11 cellular contexts compared by ENCODE assay signal in the genomic region with DNA sequence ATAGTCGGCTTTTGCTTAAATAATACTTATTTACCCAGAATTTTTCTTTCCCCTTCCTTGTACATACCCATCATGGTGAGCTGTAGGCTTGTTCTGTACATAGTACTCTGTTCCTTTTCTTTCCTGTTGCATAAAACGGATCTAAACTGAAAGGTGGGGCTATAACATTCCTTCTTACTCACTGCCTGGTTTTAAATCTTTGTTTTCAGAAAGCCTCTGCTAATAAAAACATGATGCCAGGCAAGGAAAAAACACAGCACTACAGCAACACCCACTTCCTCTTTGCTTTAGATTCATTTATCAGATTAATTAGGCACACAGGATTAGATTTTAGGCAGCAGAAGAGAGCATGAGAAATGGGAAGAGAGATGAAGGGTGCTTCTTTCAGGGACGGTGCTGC. TPM values are rescaled to one million over a fixed set of nuclear protein-coding genes. Genes with fewer than 3 reads are reported as not detected.
DNase-seq lines count a peak whose midpoint lies in the region; ATAC-seq and TF ChIP-seq lines count a peak whose summit lies in the region.
"Had no signal": no experiment of that assay in that cellular context is flagged by ENCODE, and none has a peak within 500 bp of the region (broad histone marks: within the 10 kb centered on the region; RNA-seq: fewer than 3 reads in every experiment).

No MANE protein-coding gene starts in this region.

- H3K4me1 ChIP-seq in stomach = peaks cover 13 to 46% (median 25%) of the 10 kb centered on the region in 4 donors

- H3K9me3 Mint-ChIP-seq in HFFc6 (no peaks in the 10 kb centered on the region), WTC11 (no peaks in the 10 kb centered on the region)
- H3K9me3 Mint-ChIP-seq in stimulated activated naive CD8-positive, alpha-beta T cell treated with anti-CD3 and anti-CD28 coated beads, Interleukin-15, amount 100 ng/mL, for 72 hours = no peaks in the 10 kb centered on the region
- H3K9me3 Mint-ChIP-seq: neural crest cell had no signal

- H3K27ac Mint-ChIP-seq in HFFc6 (peak overlapping the region; percentile 90), WTC11 (peak overlapping the region; percentile 81)
- H3K27ac Mint-ChIP-seq in stimulated activated naive CD8-positive, alpha-beta T cell treated with anti-CD3 and anti-CD28 coated beads, Interleukin-15, amount 100 ng/mL, for 72 hours = peak overlapping the region in 1 of 2 donors; percentile 68

- WGBS in stomach, 5 donors = 53 to 60% (median 56%) methylated on average over 3 of the region's 3 CpGs

- H3K4me3 Mint-ChIP-seq in HFFc6 = peak overlapping the region; percentile 22
- no peak overlapping the region for H3K4me3 Mint-ChIP-seq in WTC11
- H3K4me3 Mint-ChIP-seq in stimulated activated naive CD8-positive, alpha-beta T cell treated with anti-CD3 and anti-CD28 coated beads, Interleukin-15, amount 100 ng/mL, for 72 hours = no peak overlapping the region
- H3K4me3 Mint-ChIP-seq: neural crest cell had no signal

- H3K36me3 ChIP-seq in stomach = peaks cover 17 to 83% (median 71%) of the 10 kb centered on the region in 4 donors

- H3K27me3 ChIP-seq in stomach = no peaks in the 10 kb centered on the region
- H3K27me3 ChIP-seq: adrenal gland had no signal

- H3K36me3 Mint-ChIP-seq in HFFc6 (ENCODE audit: low read depth) (peaks cover 22% of the 10 kb centered on the region), WTC11 (peaks cover 42% of the 10 kb centered on the region)

- no peak for TF ChIP-seq POLR2A in stomach (IDR thresholded peaks at IDR 0.05)

- H3K27ac ChIP-seq in stomach = peak overlapping the region in 4 of 5 donors; percentile 39 to 88 (median 64)

- H3K9me3 ChIP-seq in stomach = no peaks in the 10 kb centered on the region
- H3K9me3 ChIP-seq: adrenal gland had no signal

- TF ChIP-seq CTCF in HFFc6 (IDR thresholded peaks at IDR 0.05) = no peak; the same call in 1 of the 2 replicates
- no peak for TF ChIP-seq CTCF in WTC11 (IDR thresholded peaks at IDR 0.05)
- no peak for TF ChIP-seq CTCF in stomach (IDR thresholded peaks at IDR 0.05)

- CTCF ChIA-PET in WTC11 (lab: Charles Lee) = interaction anchor here (1.2 to 2.5 kb wide), 2 partner anchors 39 to 78 kb away, joined by 3 to 8 read pairs; no protein-coding TSS in a partner anchor

- intact Hi-C loops in stomach (cut with DNase I; ENCODE audit: low total_unique reads) = no loop called here

- peaks cover 34% of the 10 kb centered on the region for H3K4me1 Mint-ChIP-seq in HFFc6 (ENCODE audit: low read depth)
- H3K4me1 Mint-ChIP-seq in WTC11 = peaks cover 53% of the 10 kb centered on the region
- peaks cover 12% of the 10 kb centered on the region for H3K4me1 Mint-ChIP-seq in stimulated activated naive CD8-positive, alpha-beta T cell treated with anti-CD3 and anti-CD28 coated beads, Interleukin-15, amount 100 ng/mL, for 72 hours

- ATAC-seq in WTC11 (no peak), GM18517 (IDR thresholded peaks at IDR 0.05; ENCODE audit: unreplicated experiment) (no peak), GM19324 (IDR thresholded peaks at IDR 0.05; ENCODE audit: low FRiP score, unreplicated experiment) (no peak)
- no peak for ATAC-seq in stimulated activated naive CD8-positive, alpha-beta T cell treated with anti-CD3 and anti-CD28 coated beads, Interleukin-15, amount 100 ng/mL, for 72 hours

- peak; percentile 63 for DNase-seq in HFFc6
- no peak for DNase-seq in WTC11 (ENCODE audit: low spot score)
- peak; percentile 60 for DNase-seq in fibroblast of the conjunctiva (ENCODE audit: low read depth)
- DNase-seq in stomach = no peak
- DNase-seq in stimulated activated naive CD8-positive, alpha-beta T cell treated with anti-CD3 and anti-CD28 coated beads, Interleukin-15, amount 100 ng/mL, for 72 hours = no peak
- DNase-seq: adrenal gland, Kasumi-1, NCI-H774 had no signal

- POLR2A ChIA-PET in WTC11 (lab: Charles Lee) = no interaction called here

- H3K27me3 Mint-ChIP-seq in HFFc6 (ENCODE audit: insufficient read depth) = no peaks in the 10 kb centered on the region
- no peaks in the 10 kb centered on the region for H3K27me3 Mint-ChIP-seq in WTC11 (ENCODE audit: low read depth)
- no peaks in the 10 kb centered on the region for H3K27me3 Mint-ChIP-seq in stimulated activated naive CD8-positive, alpha-beta T cell treated with anti-CD3 and anti-CD28 coated beads, Interleukin-15, amount 100 ng/mL, for 72 hours

- TF ChIP-seq EP300 in stomach (IDR thresholded peaks at IDR 0.05) = no peak

- H3K4me3 ChIP-seq in stomach = no peak overlapping the region
- H3K4me3 ChIP-seq: adrenal gland had no signal

TF ChIP-seq in WTC11, 78 proteins besides CTCF, POLR2A, EP300 and RAD21 (continues in another document):
- TF ChIP-seq ELF4 (CRISPR knock-in tag; IDR thresholded peaks at IDR 0.05; ENCODE audit: low read depth) (no peak), RELA (CRISPR knock-in tag; IDR thresholded peaks at IDR 0.05; ENCODE audit: borderline replicate concordance) (no peak), TEAD4 (CRISPR knock-in tag; IDR thresholded peaks at IDR 0.05) (no peak)
- TF ChIP-seq, protein P1, sequence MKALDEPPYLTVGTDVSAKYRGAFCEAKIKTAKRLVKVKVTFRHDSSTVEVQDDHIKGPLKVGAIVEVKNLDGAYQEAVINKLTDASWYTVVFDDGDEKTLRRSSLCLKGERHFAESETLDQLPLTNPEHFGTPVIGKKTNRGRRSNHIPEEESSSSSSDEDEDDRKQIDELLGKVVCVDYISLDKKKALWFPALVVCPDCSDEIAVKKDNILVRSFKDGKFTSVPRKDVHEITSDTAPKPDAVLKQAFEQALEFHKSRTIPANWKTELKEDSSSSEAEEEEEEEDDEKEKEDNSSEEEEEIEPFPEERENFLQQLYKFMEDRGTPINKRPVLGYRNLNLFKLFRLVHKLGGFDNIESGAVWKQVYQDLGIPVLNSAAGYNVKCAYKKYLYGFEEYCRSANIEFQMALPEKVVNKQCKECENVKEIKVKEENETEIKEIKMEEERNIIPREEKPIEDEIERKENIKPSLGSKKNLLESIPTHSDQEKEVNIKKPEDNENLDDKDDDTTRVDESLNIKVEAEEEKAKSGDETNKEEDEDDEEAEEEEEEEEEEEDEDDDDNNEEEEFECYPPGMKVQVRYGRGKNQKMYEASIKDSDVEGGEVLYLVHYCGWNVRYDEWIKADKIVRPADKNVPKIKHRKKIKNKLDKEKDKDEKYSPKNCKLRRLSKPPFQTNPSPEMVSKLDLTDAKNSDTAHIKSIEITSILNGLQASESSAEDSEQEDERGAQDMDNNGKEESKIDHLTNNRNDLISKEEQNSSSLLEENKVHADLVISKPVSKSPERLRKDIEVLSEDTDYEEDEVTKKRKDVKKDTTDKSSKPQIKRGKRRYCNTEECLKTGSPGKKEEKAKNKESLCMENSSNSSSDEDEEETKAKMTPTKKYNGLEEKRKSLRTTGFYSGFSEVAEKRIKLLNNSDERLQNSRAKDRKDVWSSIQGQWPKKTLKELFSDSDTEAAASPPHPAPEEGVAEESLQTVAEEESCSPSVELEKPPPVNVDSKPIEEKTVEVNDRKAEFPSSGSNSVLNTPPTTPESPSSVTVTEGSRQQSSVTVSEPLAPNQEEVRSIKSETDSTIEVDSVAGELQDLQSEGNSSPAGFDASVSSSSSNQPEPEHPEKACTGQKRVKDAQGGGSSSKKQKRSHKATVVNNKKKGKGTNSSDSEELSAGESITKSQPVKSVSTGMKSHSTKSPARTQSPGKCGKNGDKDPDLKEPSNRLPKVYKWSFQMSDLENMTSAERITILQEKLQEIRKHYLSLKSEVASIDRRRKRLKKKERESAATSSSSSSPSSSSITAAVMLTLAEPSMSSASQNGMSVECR (CRISPR knock-in tag; IDR thresholded peaks at IDR 0.05; ENCODE audit: borderline replicate concordance) = no peak
- TF ChIP-seq, protein P2, sequence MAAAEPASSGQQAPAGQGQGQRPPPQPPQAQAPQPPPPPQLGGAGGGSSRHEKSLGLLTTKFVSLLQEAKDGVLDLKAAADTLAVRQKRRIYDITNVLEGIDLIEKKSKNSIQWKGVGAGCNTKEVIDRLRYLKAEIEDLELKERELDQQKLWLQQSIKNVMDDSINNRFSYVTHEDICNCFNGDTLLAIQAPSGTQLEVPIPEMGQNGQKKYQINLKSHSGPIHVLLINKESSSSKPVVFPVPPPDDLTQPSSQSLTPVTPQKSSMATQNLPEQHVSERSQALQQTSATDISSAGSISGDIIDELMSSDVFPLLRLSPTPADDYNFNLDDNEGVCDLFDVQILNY (CRISPR knock-in tag; IDR thresholded peaks at IDR 0.05) = no peak
- TF ChIP-seq, protein P3, sequence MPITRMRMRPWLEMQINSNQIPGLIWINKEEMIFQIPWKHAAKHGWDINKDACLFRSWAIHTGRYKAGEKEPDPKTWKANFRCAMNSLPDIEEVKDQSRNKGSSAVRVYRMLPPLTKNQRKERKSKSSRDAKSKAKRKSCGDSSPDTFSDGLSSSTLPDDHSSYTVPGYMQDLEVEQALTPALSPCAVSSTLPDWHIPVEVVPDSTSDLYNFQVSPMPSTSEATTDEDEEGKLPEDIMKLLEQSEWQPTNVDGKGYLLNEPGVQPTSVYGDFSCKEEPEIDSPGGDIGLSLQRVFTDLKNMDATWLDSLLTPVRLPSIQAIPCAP (CRISPR knock-in tag; IDR thresholded peaks at IDR 0.05) = no peak
- TF ChIP-seq, protein P4, sequence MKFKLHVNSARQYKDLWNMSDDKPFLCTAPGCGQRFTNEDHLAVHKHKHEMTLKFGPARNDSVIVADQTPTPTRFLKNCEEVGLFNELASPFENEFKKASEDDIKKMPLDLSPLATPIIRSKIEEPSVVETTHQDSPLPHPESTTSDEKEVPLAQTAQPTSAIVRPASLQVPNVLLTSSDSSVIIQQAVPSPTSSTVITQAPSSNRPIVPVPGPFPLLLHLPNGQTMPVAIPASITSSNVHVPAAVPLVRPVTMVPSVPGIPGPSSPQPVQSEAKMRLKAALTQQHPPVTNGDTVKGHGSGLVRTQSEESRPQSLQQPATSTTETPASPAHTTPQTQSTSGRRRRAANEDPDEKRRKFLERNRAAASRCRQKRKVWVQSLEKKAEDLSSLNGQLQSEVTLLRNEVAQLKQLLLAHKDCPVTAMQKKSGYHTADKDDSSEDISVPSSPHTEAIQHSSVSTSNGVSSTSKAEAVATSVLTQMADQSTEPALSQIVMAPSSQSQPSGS (CRISPR knock-in tag; IDR thresholded peaks at IDR 0.05; ENCODE audit: borderline replicate concordance, low read depth) = no peak

RNA-seq across cellular contexts. Expression of a gene that starts 19.6 kb away (rescaled TPM):
- 1 to 10 TPM; 1.3 to 4.3 (median 3.1) TPM for total RNA-seq in HFFc6 (2021; fragmentation: NEBNext Ultra II Directional; extraction: Animal tissue kit (Norgen Biotek cat#: 25700))
- 11.0 to 13.5 TPM (median 13.4 TPM) in 3 replicates for total RNA-seq in WTC11 (2021)
- 100 to 1,000 TPM in 1 of 5 donors, 10 to 100 TPM in 4; 12.7 to 116 (median 41.4) TPM for total RNA-seq in stomach
- polyA plus RNA-seq in stomach = 1 to 10 TPM; 5.5 to 6.9 (median 5.7) TPM

Comparison
In these comparisons a context has a peak if more than half of its experiments do, and no peak if none do; other contexts are left out.
1. DNase-seq: peak in HFFc6 (single experiment) and fibroblast of the conjunctiva (single experiment); none in WTC11 (single experiment), stomach (single experiment) and stimulated activated naive CD8-positive, alpha-beta T cell treated with anti-CD3 and anti-CD28 coated beads, Interleukin-15, amount 100 ng/mL, for 72 hours (0 of 2).